Comparison of ENCODE assay signal across 8 cellular contexts in genomic region chr5:140112685-140113179, GRCh38. TPM values are rescaled to one million over a fixed set of nuclear protein-coding genes. Genes with fewer than 3 reads are reported as not detected.
DNase-seq lines count a peak whose midpoint lies in the region; ATAC-seq and TF ChIP-seq lines count a peak whose summit lies in the region.

No MANE protein-coding gene starts in this region.

- H3K27ac ChIP-seq in thoracic aorta: peak overlapping the region; percentile 81 to 84

- peaks cover 58% of the 10 kb centered on the region for H3K4me1 Mint-ChIP-seq in activated CD8-positive, alpha-beta memory T cell treated with anti-CD3 and anti-CD28 coated beads, Interleukin-2, amount 10 ng/mL, durations not matched to agents 7 days and 5 days
- peaks cover 68% of the 10 kb centered on the region for H3K4me1 Mint-ChIP-seq in activated naive CD8-positive, alpha-beta T cell (ENCODE audit: low read depth)

- peak overlapping the region; percentile 95 for H3K27ac Mint-ChIP-seq in activated CD8-positive, alpha-beta memory T cell treated with anti-CD3 and anti-CD28 coated beads, Interleukin-2, amount 10 ng/mL, durations not matched to agents 7 days and 5 days
- H3K27ac Mint-ChIP-seq in activated naive CD8-positive, alpha-beta T cell: peak overlapping the region; percentile 66

- peaks cover 18% of the 10 kb centered on the region for H3K27me3 Mint-ChIP-seq in activated CD8-positive, alpha-beta memory T cell treated with anti-CD3 and anti-CD28 coated beads, Interleukin-2, amount 10 ng/mL, durations not matched to agents 7 days and 5 days
- no peaks in the 10 kb centered on the region for H3K27me3 Mint-ChIP-seq in activated naive CD8-positive, alpha-beta T cell

- H3K36me3 Mint-ChIP-seq in activated CD8-positive, alpha-beta memory T cell treated with anti-CD3 and anti-CD28 coated beads, Interleukin-2, amount 10 ng/mL, durations not matched to agents 7 days and 5 days: peaks cover 7% of the 10 kb centered on the region
- H3K36me3 Mint-ChIP-seq in activated naive CD8-positive, alpha-beta T cell: peaks cover 2% of the 10 kb centered on the region

- no peaks in the 10 kb centered on the region for H3K27me3 ChIP-seq in thoracic aorta (replicated peaks; ENCODE audit: insufficient read depth)

- TF ChIP-seq CTCF in thoracic aorta (IDR thresholded peaks at IDR 0.05): no peak

- no peak for DNase-seq in activated CD8-positive, alpha-beta memory T cell treated with anti-CD3 and anti-CD28 coated beads, Interleukin-2, amount 10 ng/mL, durations not matched to agents 7 days and 5 days
- DNase-seq in activated CD8-positive, alpha-beta memory T cell treated with anti-CD3 and anti-CD28 coated beads, Interleukin-2, amount 50 U/mL, for 48 hours: no peak
- peak; percentile 76 for DNase-seq in islet precursor cell
- no peak for DNase-seq in thoracic aorta (ENCODE audit: low spot score)
- DNase-seq in left lobe of liver (ENCODE audit: low spot score): no peak
- DNase-seq in NCI-H146 treated with DMSO at 0.1 percent for 48 hours (lab: John Stamatoyannopoulos, UW; ENCODE audit: unreplicated experiment): no peak
- DNase-seq in stimulated activated CD4-positive, alpha-beta T cell treated with anti-CD3 and anti-CD28 coated beads, Interleukin-4, amount 100 ng/mL, for 4 hours: no peak

- H3K36me3 ChIP-seq in thoracic aorta: no peaks in the 10 kb centered on the region

- no peaks in the 10 kb centered on the region for H3K9me3 Mint-ChIP-seq in activated CD8-positive, alpha-beta memory T cell treated with anti-CD3 and anti-CD28 coated beads, Interleukin-2, amount 10 ng/mL, durations not matched to agents 7 days and 5 days (ENCODE audit: low read depth)
- no peaks in the 10 kb centered on the region for H3K9me3 Mint-ChIP-seq in activated naive CD8-positive, alpha-beta T cell (ENCODE audit: low read depth)

- H3K4me3 Mint-ChIP-seq in activated CD8-positive, alpha-beta memory T cell treated with anti-CD3 and anti-CD28 coated beads, Interleukin-2, amount 10 ng/mL, durations not matched to agents 7 days and 5 days: peak overlapping the region; percentile 93
- peak overlapping the region; percentile 94 for H3K4me3 Mint-ChIP-seq in activated naive CD8-positive, alpha-beta T cell

- no peak for ATAC-seq in activated CD8-positive, alpha-beta memory T cell treated with anti-CD3 and anti-CD28 coated beads, Interleukin-2, amount 10 ng/mL, durations not matched to agents 7 days and 5 days
- ATAC-seq in thoracic aorta (ENCODE audit: insufficient number of reproducible peaks, low FRiP score, low read depth): no peak
- ATAC-seq in left lobe of liver: no peak

- peaks cover 42 to 74% of the 10 kb centered on the region in 2 donors for H3K4me1 ChIP-seq in thoracic aorta (ENCODE audit: control insufficient read depth in 1 of 2, low read depth in 2 of 2)

- CTCF ChIA-PET in activated CD8-positive, alpha-beta memory T cell treated with anti-CD3 and anti-CD28 coated beads, Interleukin-2, amount 10 ng/mL, durations not matched to agents 7 days and 5 days (lab: Charles Lee): interaction anchor here (0.9 to 12.4 kb wide), 5 partner anchors 8 to 42 kb away, joined by 3 to 130 read pairs (median 4); no protein-coding TSS in a partner anchor

- H3K9me3 ChIP-seq in thoracic aorta: no peaks in the 10 kb centered on the region

- peak overlapping the region; percentile 94 for H3K4me3 ChIP-seq in thoracic aorta

RNA-seq across cellular contexts. Expression of gene PURA, which starts 1.2 kb away (rescaled TPM):
- total RNA-seq in activated CD8-positive, alpha-beta memory T cell treated with anti-CD3 and anti-CD28 coated beads, Interleukin-2, amount 10 ng/mL, durations not matched to agents 7 days and 5 days: 10 to 100 TPM; 12.3 to 15.4 TPM
- 10 to 100 TPM; 41.6 to 44.3 TPM for total RNA-seq in thoracic aorta
- 12.7 TPM for total RNA-seq in left lobe of liver

RNA-seq across cellular contexts. Expression of gene IGIP, which starts 13.0 kb away (rescaled TPM):
- 1 to 10 TPM; 2.9 to 3.4 TPM for total RNA-seq in activated CD8-positive, alpha-beta memory T cell treated with anti-CD3 and anti-CD28 coated beads, Interleukin-2, amount 10 ng/mL, durations not matched to agents 7 days and 5 days
- 10 to 100 TPM; 24.2 to 25.9 TPM for total RNA-seq in thoracic aorta
- 7.0 TPM for total RNA-seq in left lobe of liver
